In the genomic region with DNA sequence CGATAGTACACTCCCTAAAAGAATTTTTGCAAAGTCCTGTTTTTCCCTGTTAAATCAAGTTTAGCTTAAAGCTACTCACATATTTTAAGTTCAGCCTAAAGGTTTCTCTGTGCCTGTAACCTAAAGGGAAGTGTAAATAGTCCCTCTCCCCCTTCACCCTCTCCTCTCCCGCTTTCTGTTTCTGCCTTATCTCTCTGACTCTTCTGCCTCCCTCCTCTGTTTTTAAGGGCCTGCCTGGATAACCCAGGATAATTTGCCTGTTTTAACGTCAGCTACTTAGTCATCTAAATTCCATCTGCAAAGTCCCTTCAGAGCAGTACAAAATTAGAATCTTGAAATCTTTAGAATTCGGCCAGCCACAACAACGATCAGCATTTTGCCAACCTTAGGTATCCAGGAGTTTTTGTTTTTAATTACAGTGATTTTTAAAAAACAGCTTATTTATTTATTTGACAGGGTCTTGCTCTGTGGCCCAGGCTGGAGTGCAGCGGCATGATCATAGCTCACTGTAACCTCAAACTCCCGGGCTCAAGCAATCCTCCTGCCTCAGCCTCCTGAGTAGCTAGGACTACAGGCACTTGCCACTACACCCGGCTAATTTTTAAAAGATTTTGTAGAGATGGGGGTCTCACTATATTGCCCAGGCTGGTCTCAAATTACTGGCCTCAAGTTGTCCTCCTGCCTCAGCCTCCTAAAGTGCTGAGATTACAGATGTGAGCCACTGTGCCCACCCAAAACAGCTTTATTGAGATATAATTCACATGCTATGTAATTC, we compare ENCODE assay signal across 8 cellular contexts.
DNase-seq lines count a peak whose midpoint lies in the region; ATAC-seq and TF ChIP-seq lines count a peak whose summit lies in the region.

No MANE protein-coding gene starts in this region.

- H3K27me3 Mint-ChIP-seq in activated T-cell treated with anti-CD3 and anti-CD28 coated beads, Interleukin-2, amount 50 U/mL, for 72 hours (ENCODE audit: low read depth) = peaks cover 15% of the 10 kb centered on the region
- H3K27me3 Mint-ChIP-seq in naive thymus-derived CD8-positive, alpha-beta T cell = peaks cover 0 to 4% (median 0%) of the 10 kb centered on the region in 5 donors

- H3K27me3 ChIP-seq in SJSA1 (replicated peaks) = no peaks in the 10 kb centered on the region

- peak overlapping the region; percentile 64 for H3K27ac Mint-ChIP-seq in activated T-cell treated with anti-CD3 and anti-CD28 coated beads, Interleukin-2, amount 50 U/mL, for 72 hours
- peak overlapping the region; percentile 88 to 100 (median 96) for H3K27ac Mint-ChIP-seq in naive thymus-derived CD8-positive, alpha-beta T cell

- ATAC-seq in activated T-cell treated with anti-CD3 and anti-CD28 coated beads, Interleukin-2, amount 50 U/mL, for 72 hours (replicated peaks in 1 of 2) = peak; percentile 8
- peak; percentile 38 for ATAC-seq in HG02973 (IDR thresholded peaks at IDR 0.05; ENCODE audit: unreplicated experiment)
- ATAC-seq in naive thymus-derived CD8-positive, alpha-beta T cell = peak; percentile 37 to 43

- no peaks in the 10 kb centered on the region for H3K9me3 ChIP-seq in SJSA1 (replicated peaks)

- no peak for DNase-seq in activated T-cell treated with anti-CD3 and anti-CD28 coated beads, Interleukin-2, amount 50 U/mL, for 72 hours
- no peak for DNase-seq in activated T-cell treated with anti-CD3 and anti-CD28 coated beads, Interleukin-2, amount 50 U/mL, for 48 hours
- peak in 1 of 2 experiments; percentile 69 for DNase-seq in SJSA1 (ENCODE audit: low read depth in 1 of 2, low spot score in 2 of 2)
- no peak for DNase-seq in epithelial cell of proximal tubule (ENCODE audit: low read depth)
- DNase-seq in naive thymus-derived CD8-positive, alpha-beta T cell = no peak
- DNase-seq in NK-92 (lab: John Stamatoyannopoulos, UW; ENCODE audit: unreplicated experiment) = no peak
- DNase-seq in stimulated activated CD4-positive, alpha-beta T cell treated with anti-CD3 and anti-CD28 coated beads, Interleukin-4, amount 100 ng/mL, for 4 hours = no peak

- no peaks in the 10 kb centered on the region for H3K9me3 Mint-ChIP-seq in activated T-cell treated with anti-CD3 and anti-CD28 coated beads, Interleukin-2, amount 50 U/mL, for 72 hours
- H3K9me3 Mint-ChIP-seq in naive thymus-derived CD8-positive, alpha-beta T cell = peaks cover 0 to 11% (median 0%) of the 10 kb centered on the region in 9 donors

- peak overlapping the region; percentile 72 to 73 for H3K4me3 Mint-ChIP-seq in activated T-cell treated with anti-CD3 and anti-CD28 coated beads, Interleukin-2, amount 50 U/mL, for 72 hours
- H3K4me3 Mint-ChIP-seq in naive thymus-derived CD8-positive, alpha-beta T cell = peak overlapping the region; percentile 72 to 88 (median 80)

- TF ChIP-seq CTCF in epithelial cell of proximal tubule (conservative IDR thresholded peaks at IDR 0.05; ENCODE audit: low read depth, low read length) = no peak

- POLR2A ChIA-PET in naive thymus-derived CD8-positive, alpha-beta T cell (lab: Charles Lee) = interaction anchor here (0.6 to 2.2 kb wide), 10 partner anchors 16 to 1199 kb away, joined by 3 to 42 read pairs (median 4); a partner anchor contains a TSS

- H3K4me1 ChIP-seq in SJSA1 (replicated peaks) = peaks cover 28% of the 10 kb centered on the region

- H3K4me3 ChIP-seq in SJSA1 = peak overlapping the region; percentile 6
- H3K4me3 ChIP-seq in epithelial cell of proximal tubule (ENCODE audit: low read depth, low read length) = peak overlapping the region; percentile 53

- H3K27ac ChIP-seq in SJSA1 = peak overlapping the region; percentile 83

- H3K4me1 Mint-ChIP-seq in activated T-cell treated with anti-CD3 and anti-CD28 coated beads, Interleukin-2, amount 50 U/mL, for 72 hours (ENCODE audit: low read depth) = peaks cover 16% of the 10 kb centered on the region
- peaks cover 9 to 22% (median 16%) of the 10 kb centered on the region in 4 donors for H3K4me1 Mint-ChIP-seq in naive thymus-derived CD8-positive, alpha-beta T cell

- no peaks in the 10 kb centered on the region for H3K36me3 Mint-ChIP-seq in activated T-cell treated with anti-CD3 and anti-CD28 coated beads, Interleukin-2, amount 50 U/mL, for 72 hours (ENCODE audit: insufficient read depth in 2 of 2)
- peaks cover 0 to 8% (median 4%) of the 10 kb centered on the region in 3 donors for H3K36me3 Mint-ChIP-seq in naive thymus-derived CD8-positive, alpha-beta T cell

- H3K36me3 ChIP-seq in SJSA1 = peaks cover 15% of the 10 kb centered on the region; the same call in 1 of the 2 replicates
